ENCODE assay signal across 10 cellular contexts in the genomic region with DNA sequence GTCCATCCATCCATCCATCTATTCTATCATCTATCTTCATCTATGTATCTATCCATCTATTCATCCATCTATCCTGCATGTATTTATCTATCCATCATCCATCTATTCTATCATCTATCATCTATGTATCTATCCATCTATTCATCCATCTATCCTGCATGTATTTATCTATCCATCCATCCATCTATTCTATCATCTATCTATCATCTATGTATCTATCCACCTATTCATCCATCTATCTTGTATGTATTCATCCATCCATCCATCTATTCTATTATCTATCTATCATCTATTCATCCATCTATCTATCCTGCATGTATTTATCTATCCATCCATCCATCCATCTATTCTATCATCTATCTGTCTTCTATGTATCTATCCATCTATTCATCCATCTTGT.
"Had no signal": no experiment of that assay in that cellular context is flagged by ENCODE, and none has a peak within 500 bp of the region (broad histone marks: within the 10 kb centered on the region; RNA-seq: fewer than 3 reads in every experiment).

No MANE protein-coding gene starts in this region.

- ATAC-seq: HCT116, K562 had no signal

- H3K9me3 ChIP-seq: HAP-1 had no signal

- H3K36me3 ChIP-seq: HAP-1 had no signal

- H3K4me3 ChIP-seq: GM23248, HAP-1, K562 had no signal

- FAIRE-seq: K562 had no signal

- H3K4me1 ChIP-seq: HAP-1 had no signal

- DNase-seq: GM23248, GOT3, H7, HFFc6, IMR-90, KG1 had no signal

- H3K27ac ChIP-seq: GM23248, HL-60 had no signal

- H2AFZ ChIP-seq: GM23248 had no signal
